Comparison of ENCODE assay signal across 9 cellular contexts in genomic region chr7:101990811-101991418, GRCh38.
A peak's percentile ranks its signal among the peaks of the same experiment; 100 is the strongest.
DNase-seq lines count a peak whose midpoint lies in the region; ATAC-seq and TF ChIP-seq lines count a peak whose summit lies in the region.
"Had no signal": no experiment of that assay in that cellular context is flagged by ENCODE, and none has a peak within 500 bp of the region (broad histone marks: within the 10 kb centered on the region; RNA-seq: fewer than 3 reads in every experiment).

No MANE protein-coding gene starts in this region.

- no peak overlapping the region for H3K18ac ChIP-seq in mesenchymal stem cell (ENCODE audit: low read depth in 1 of 2, low read length in 2 of 2)

- peak; percentile 73 for ATAC-seq in HG02884 (IDR thresholded peaks at IDR 0.05; ENCODE audit: unreplicated experiment)
- ATAC-seq in upper lobe of right lung = peak; percentile 11

- no peak for TF ChIP-seq CTCF in upper lobe of right lung (IDR thresholded peaks at IDR 0.05)
- TF ChIP-seq CTCF in WERI-Rb-1 (IDR thresholded peaks at IDR 0.05; ENCODE audit: low read depth, low read length) = no peak

- no peak overlapping the region for H2BK120ac ChIP-seq in mesenchymal stem cell (ENCODE audit: low read depth, low read length)

- DNase-seq in activated naive CD4-positive, alpha-beta T cell treated with anti-CD3 and anti-CD28 coated beads, Interleukin-2, amount 10 ng/mL, durations not matched to agents 7 days and 5 days = peak; percentile 35
- DNase-seq in activated naive CD4-positive, alpha-beta T cell treated with anti-CD3 and anti-CD28 coated beads, Interleukin-2, amount 50 U/mL, for 16 hours = no peak
- peak; percentile 72 for DNase-seq in NOMO-1 treated with dmso at 0.1 percent for 144 hours (lab: John Stamatoyannopoulos, UW; ENCODE audit: unreplicated experiment)
- no peak for DNase-seq in upper lobe of right lung
- DNase-seq in mesenchymal stem cell = no peak
- no peak for DNase-seq in NCI-H1105 treated with DMSO at 0.1 percent for 48 hours (lab: John Stamatoyannopoulos, UW)
- DNase-seq in WERI-Rb-1 = no peak
- DNase-seq: BE2C had no signal

- H3K36me3 Mint-ChIP-seq in activated naive CD4-positive, alpha-beta T cell treated with anti-CD3 and anti-CD28 coated beads, Interleukin-2, amount 10 ng/mL, durations not matched to agents 7 days and 5 days = no peaks in the 10 kb centered on the region

- H3K4me2 ChIP-seq in mesenchymal stem cell (ENCODE audit: low read length, poor library complexity, severe bottlenecking) = no peak overlapping the region

- intact Hi-C loops in upper lobe of right lung (cut with DNase I) = no loop called here

- no peak overlapping the region for H3K14ac ChIP-seq in mesenchymal stem cell (ENCODE audit: low read length in 2 of 2)

- H3K9me3 Mint-ChIP-seq in activated naive CD4-positive, alpha-beta T cell treated with anti-CD3 and anti-CD28 coated beads, Interleukin-2, amount 10 ng/mL, durations not matched to agents 7 days and 5 days = no peaks in the 10 kb centered on the region

- no peak overlapping the region for H2BK5ac ChIP-seq in mesenchymal stem cell (ENCODE audit: low read depth, low read length, poor library complexity, severe bottlenecking)

- H3K23ac ChIP-seq in mesenchymal stem cell (ENCODE audit: low read length in 2 of 2) = no peak overlapping the region

- no peaks in the 10 kb centered on the region for H3K4me1 ChIP-seq in upper lobe of right lung
- H3K4me1 ChIP-seq in mesenchymal stem cell (ENCODE audit: control insufficient read depth, insufficient read depth, low read depth, low read length) = peaks cover 5% of the 10 kb centered on the region

- CTCF ChIA-PET in activated naive CD4-positive, alpha-beta T cell treated with anti-CD3 and anti-CD28 coated beads, Interleukin-2, amount 10 ng/mL, durations not matched to agents 7 days and 5 days (lab: Charles Lee) = no interaction called here

- no peak overlapping the region for H3K27ac ChIP-seq in upper lobe of right lung
- H3K27ac ChIP-seq in mesenchymal stem cell (ENCODE audit: low read length, poor library complexity, severe bottlenecking) = no peak overlapping the region
- no peak overlapping the region for H3K27ac ChIP-seq in WERI-Rb-1

- no peak overlapping the region for H2AFZ ChIP-seq in mesenchymal stem cell (ENCODE audit: low read depth, low read length)

- H3K9me3 ChIP-seq in upper lobe of right lung (no peaks in the 10 kb centered on the region), mesenchymal stem cell (ENCODE audit: control insufficient read depth, low read length) (no peaks in the 10 kb centered on the region), WERI-Rb-1 (ENCODE audit: severe bottlenecking) (no peaks in the 10 kb centered on the region)
- H3K9me3 ChIP-seq: BE2C had no signal

- H3K4me3 ChIP-seq in upper lobe of right lung (no peak overlapping the region), mesenchymal stem cell (ENCODE audit: insufficient read depth in 1 of 2, low read depth in 1 of 2, low read length in 2 of 2) (no peak overlapping the region), WERI-Rb-1 (ENCODE audit: low read depth, low read length) (no peak overlapping the region)

- H3K36me3 ChIP-seq in upper lobe of right lung = no peaks in the 10 kb centered on the region
- H3K36me3 ChIP-seq in mesenchymal stem cell (ENCODE audit: control insufficient read depth in 1 of 2, insufficient read depth in 2 of 2, low read depth in 1 of 2, low read length in 2 of 2) = peaks cover 0 to 21% of the 10 kb centered on the region in 2 experiments
- no peaks in the 10 kb centered on the region for H3K36me3 ChIP-seq in WERI-Rb-1
- H3K36me3 ChIP-seq: BE2C had no signal

- 98% methylated on average over 16 of the region's 17 CpGs for WGBS in mesenchymal stem cell

- no peak overlapping the region for H4K91ac ChIP-seq in mesenchymal stem cell (ENCODE audit: low read length)

- H3K4me3 Mint-ChIP-seq in activated naive CD4-positive, alpha-beta T cell treated with anti-CD3 and anti-CD28 coated beads, Interleukin-2, amount 10 ng/mL, durations not matched to agents 7 days and 5 days = peak overlapping the region; percentile 28

- peaks cover 50% of the 10 kb centered on the region for H3K79me1 ChIP-seq in mesenchymal stem cell (replicated peaks; ENCODE audit: low read length, poor library complexity, severe bottlenecking)

- H2BK12ac ChIP-seq in mesenchymal stem cell (ENCODE audit: low read length in 2 of 2) = no peak overlapping the region

- H2AK5ac ChIP-seq in mesenchymal stem cell (ENCODE audit: low read length, severe bottlenecking) = no peak overlapping the region

- no peak overlapping the region for H3K4ac ChIP-seq in mesenchymal stem cell (ENCODE audit: low read depth in 1 of 2, low read length in 2 of 2)

- no peak overlapping the region for H2BK15ac ChIP-seq in mesenchymal stem cell (ENCODE audit: low read depth, poor library complexity, severe bottlenecking)

- peak overlapping the region; percentile 67 for H3K27ac Mint-ChIP-seq in activated naive CD4-positive, alpha-beta T cell treated with anti-CD3 and anti-CD28 coated beads, Interleukin-2, amount 10 ng/mL, durations not matched to agents 7 days and 5 days

- no peaks in the 10 kb centered on the region for H3K27me3 Mint-ChIP-seq in activated naive CD4-positive, alpha-beta T cell treated with anti-CD3 and anti-CD28 coated beads, Interleukin-2, amount 10 ng/mL, durations not matched to agents 7 days and 5 days

- H3K9ac ChIP-seq in mesenchymal stem cell (ENCODE audit: low read length) = no peak overlapping the region

- H3K4me1 Mint-ChIP-seq in activated naive CD4-positive, alpha-beta T cell treated with anti-CD3 and anti-CD28 coated beads, Interleukin-2, amount 10 ng/mL, durations not matched to agents 7 days and 5 days = peaks cover 11% of the 10 kb centered on the region

- H4K8ac ChIP-seq in mesenchymal stem cell (ENCODE audit: low read length) = no peak overlapping the region

- H3K27me3 ChIP-seq in upper lobe of right lung = no peaks in the 10 kb centered on the region
- no peaks in the 10 kb centered on the region for H3K27me3 ChIP-seq in mesenchymal stem cell (ENCODE audit: control insufficient read depth in 1 of 2, insufficient read depth in 1 of 2, low read length in 2 of 2)
- no peaks in the 10 kb centered on the region for H3K27me3 ChIP-seq in WERI-Rb-1 (ENCODE audit: insufficient read depth, low read depth, severe bottlenecking)
- H3K27me3 ChIP-seq: BE2C had no signal

Comparison
In these comparisons a context has a peak if more than half of its experiments do, and no peak if none do; other contexts are left out.
1. DNase-seq: peak in activated naive CD4-positive, alpha-beta T cell treated with anti-CD3 and anti-CD28 coated beads, Interleukin-2, amount 10 ng/mL, durations not matched to agents 7 days and 5 days (single experiment) and NOMO-1 treated with dmso at 0.1 percent for 144 hours (single experiment); none in activated naive CD4-positive, alpha-beta T cell treated with anti-CD3 and anti-CD28 coated beads, Interleukin-2, amount 50 U/mL, for 16 hours (single experiment), upper lobe of right lung (single experiment), mesenchymal stem cell (single experiment), NCI-H1105 treated with DMSO at 0.1 percent for 48 hours (single experiment) and WERI-Rb-1 (single experiment).